ENCODE assay signal across 20 cellular contexts in the genomic region with DNA sequence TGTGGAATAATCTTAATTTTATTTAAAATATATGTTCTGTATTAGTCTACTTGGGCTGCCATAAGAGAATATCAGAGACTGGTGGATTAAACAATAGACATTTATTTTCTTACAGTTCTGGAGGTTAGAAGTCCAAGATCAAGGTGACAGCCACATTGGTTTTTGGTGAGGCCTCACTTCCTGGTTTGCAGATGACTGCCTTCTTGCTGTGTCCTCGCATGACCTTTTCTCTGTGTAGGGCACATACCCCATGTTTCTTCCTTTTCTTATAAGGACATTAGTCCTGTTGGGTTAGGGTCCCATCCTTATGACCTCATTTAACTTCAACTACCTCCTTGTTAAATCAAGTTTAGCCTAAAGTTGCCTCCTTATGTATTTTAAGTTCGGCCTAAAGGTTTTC.
DNase-seq lines count a peak whose midpoint lies in the region; TF ChIP-seq lines count a peak whose summit lies in the region.
"Had no signal": no experiment of that assay in that cellular context is flagged by ENCODE, and none has a peak within 500 bp of the region (broad histone marks: within the 10 kb centered on the region; RNA-seq: fewer than 3 reads in every experiment).

No MANE protein-coding gene starts in this region.

- H3K4me1 ChIP-seq in BLaER1 (no peaks in the 10 kb centered on the region; the same call in 1 of the 2 replicates), OCI-LY3 (ENCODE audit: low read length) (peaks cover 3% of the 10 kb centered on the region; the same call in 1 of the 2 replicates)

- H3K4me3 Mint-ChIP-seq in immature natural killer cell: peak overlapping the region in 3 of 5 donors; percentile 29 to 56 (median 44)
- H3K4me3 Mint-ChIP-seq: B cell; CD4-positive, alpha-beta memory T cell; H9; IgD-negative memory B cell had no signal

- H4K20me1 ChIP-seq in BLaER1 (no peaks in the 10 kb centered on the region), OCI-LY3 (ENCODE audit: insufficient read depth, low read length) (no peaks in the 10 kb centered on the region)

- H3K36me3 ChIP-seq in BLaER1 (no peaks in the 10 kb centered on the region), OCI-LY3 (replicated peaks; ENCODE audit: low read depth, low read length) (no peaks in the 10 kb centered on the region)

- in situ Hi-C loops in KBM-7 (cut with MboI; ENCODE audit: low pct_unique_long_range_greater_than_20kb, low sequenced_read_pairs): no loop called here

- H3K4me1 Mint-ChIP-seq in immature natural killer cell: peaks cover 19 to 20% of the 10 kb centered on the region in 2 donors
- H3K4me1 Mint-ChIP-seq: B cell; CD4-positive, alpha-beta memory T cell; H9 had no signal

- H3K27ac Mint-ChIP-seq in immature natural killer cell: peak overlapping the region in 1 of 6 donors; percentile 36
- H3K27ac Mint-ChIP-seq: B cell; CD4-positive, alpha-beta memory T cell; H9; IgD-negative memory B cell had no signal

- H3K4me3 ChIP-seq in BLaER1 (no peak overlapping the region), OCI-LY3 (ENCODE audit: low read length) (no peak overlapping the region)
- H3K4me3 ChIP-seq: PC-9, SK-N-MC had no signal

- H3K79me2 ChIP-seq in OCI-LY3 (ENCODE audit: low read length): no peaks in the 10 kb centered on the region

- peak; percentile 24 for DNase-seq in KBM-7
- peak; percentile 10 to 28 (median 17) for DNase-seq in immature natural killer cell
- no peak for DNase-seq in HuH-7.5 (ENCODE audit: low spot score)
- no peak for DNase-seq in DMS114 treated with DMSO at 0.1 percent for 48 hours (lab: John Stamatoyannopoulos, UW; ENCODE audit: unreplicated experiment)
- DNase-seq in amniotic stem cell (lab: John Stamatoyannopoulos, UW): no peak
- DNase-seq in NCI-H1694 (lab: John Stamatoyannopoulos, UW): no peak
- DNase-seq: ACHN; CD4-positive, alpha-beta memory T cell; H9; NCI-H1436; NCI-H2081 treated with DMSO at 0.1 percent for 48 hours; NCI-H526 treated with DMSO at 0.1 percent for 48 hours; NK-92 treated with Interleukin-12 subunit alpha and Interleukin-12 subunit beta, amount 100 ng/mL, for 24 hours; PC-9; T-helper 1 cell had no signal

- H3K27me3 Mint-ChIP-seq in immature natural killer cell (ENCODE audit: low read depth in 3 of 3): peaks cover 0 to 2% (median 0%) of the 10 kb centered on the region in 3 donors
- H3K27me3 Mint-ChIP-seq: B cell; CD4-positive, alpha-beta memory T cell; IgD-negative memory B cell had no signal

- peaks cover 0 to 12% (median 3%) of the 10 kb centered on the region in 6 donors for H3K9me3 Mint-ChIP-seq in immature natural killer cell

- no peak for TF ChIP-seq CTCF in OCI-LY3 (IDR thresholded peaks at IDR 0.05; ENCODE audit: low read depth, low read length)

- H3K27ac ChIP-seq in BLaER1 (peak overlapping the region; percentile 9; the same call in 1 of the 2 replicates), OCI-LY3 (ENCODE audit: low read length) (no peak overlapping the region)
- H3K27ac ChIP-seq: PC-9, SK-N-MC had no signal

- H3K9ac ChIP-seq in BLaER1: no peak overlapping the region
- no peak overlapping the region for H3K9ac ChIP-seq in OCI-LY3 (ENCODE audit: low read length)

- peak overlapping the region; percentile 51; the same call in 1 of the 2 replicates for H2AFZ ChIP-seq in OCI-LY3 (ENCODE audit: low read depth, low read length)
- H2AFZ ChIP-seq: PC-9 had no signal

- no peak overlapping the region for H3K4me2 ChIP-seq in BLaER1
- H3K4me2 ChIP-seq in OCI-LY3 (ENCODE audit: low read length): no peak overlapping the region
- H3K4me2 ChIP-seq: PC-9 had no signal

- H3K9me3 ChIP-seq in BLaER1 (no peaks in the 10 kb centered on the region), OCI-LY3 (ENCODE audit: insufficient read depth, low read length) (no peaks in the 10 kb centered on the region)

- no peaks in the 10 kb centered on the region for H3K36me3 Mint-ChIP-seq in immature natural killer cell
- H3K36me3 Mint-ChIP-seq: CD4-positive, alpha-beta memory T cell; IgD-negative memory B cell had no signal

- H3K27me3 ChIP-seq in BLaER1 (no peaks in the 10 kb centered on the region), OCI-LY3 (ENCODE audit: low read depth, low read length) (no peaks in the 10 kb centered on the region)

Comparison
In these comparisons a context has a peak if more than half of its experiments do, and no peak if none do; other contexts are left out.
1. DNase-seq: peak in KBM-7 (single experiment) and immature natural killer cell (3 of 3); none in HuH-7.5 (single experiment), DMS114 treated with DMSO at 0.1 percent for 48 hours (single experiment), amniotic stem cell (single experiment) and NCI-H1694 (single experiment).